In genomic region chr10:1249142-1249541, GRCh38 we compare ENCODE assay signal across 26 cellular contexts.
"Had no signal": no experiment of that assay in that cellular context is flagged by ENCODE, and none has a peak within 500 bp of the region (broad histone marks: within the 10 kb centered on the region; RNA-seq: fewer than 3 reads in every experiment).

No MANE protein-coding gene starts in this region.

- H3K9me3 Mint-ChIP-seq: mesothelial cell of epicardium had no signal

- H3K36me3 Mint-ChIP-seq: mesothelial cell of epicardium had no signal

- H3K4me3 Mint-ChIP-seq: immature natural killer cell; mesothelial cell of epicardium; naive thymus-derived CD4-positive, alpha-beta T cell; natural killer cell treated with Interleukin-12 subunit alpha and Interleukin-12 subunit beta and Interleukin-15 and Interleukin-18, amount 100 ng/mL, for 72 hours; stimulated activated naive B cell treated with anti-CD40 and anti-IgM and Interleukin-4, amounts not matched to agents 10 μg/mL and 1 μg/mL and 100 μg/mL, for 72 hours had no signal

- H3K9me3 ChIP-seq: left ventricle myocardium inferior, right atrium auricular region, right lobe of liver, testis, thyroid gland, transverse colon, upper lobe of left lung, vagina had no signal

- H3K27ac Mint-ChIP-seq: immature natural killer cell; mesothelial cell of epicardium; naive thymus-derived CD4-positive, alpha-beta T cell; natural killer cell treated with Interleukin-12 subunit alpha and Interleukin-12 subunit beta and Interleukin-15 and Interleukin-18, amount 100 ng/mL, for 72 hours; progenitor cell of endocrine pancreas; stimulated activated naive B cell treated with anti-CD40 and anti-IgM and Interleukin-4, amounts not matched to agents 10 μg/mL and 1 μg/mL and 100 μg/mL, for 72 hours had no signal

- H3K27ac ChIP-seq: left ventricle myocardium inferior, parathyroid adenoma, right atrium auricular region, right lobe of liver, stomach, testis, thyroid gland, transverse colon, upper lobe of left lung, vagina had no signal

- DNase-seq: hypothalamus; immature natural killer cell; left ventricle myocardium inferior; mesendoderm; naive thymus-derived CD4-positive, alpha-beta T cell; nucleus accumbens; right lobe of liver; stimulated activated CD4-positive, alpha-beta T cell treated with anti-CD3 and anti-CD28 coated beads, Interleukin-12 subunit alpha, Interleukin-12 subunit beta, amount 100 ng/mL, for 4 hours; stimulated activated CD4-positive, alpha-beta T cell treated with anti-CD3 and anti-CD28 coated beads, Interleukin-15, amount 100 ng/mL, for 24 hours; stimulated activated CD4-positive, alpha-beta T cell treated with anti-CD3 and anti-CD28 coated beads, Interleukin-2, amount 100 ng/mL, for 24 hours; stimulated activated CD4-positive, alpha-beta T cell treated with anti-CD3 and anti-CD28 coated beads, Interleukin-4, amount 100 ng/mL, for 1 hour; stimulated activated naive B cell treated with anti-CD40 and anti-IgM and Interleukin-4, amounts not matched to agents 10 μg/mL and 1 μg/mL and 100 μg/mL, for 72 hours; stimulated activated naive CD8-positive, alpha-beta T cell treated with anti-CD3 and anti-CD28 coated beads, Interleukin-15, Interleukin-2, amounts not matched to agents 100 U/mL and 50 U/mL, for 24 hours; stomach; testis; thyroid gland; transverse colon; upper lobe of left lung had no signal

- H3K4me1 Mint-ChIP-seq: mesothelial cell of epicardium had no signal

- H3K4me1 ChIP-seq: left ventricle myocardium inferior, parathyroid adenoma, right atrium auricular region, right lobe of liver, stomach, testis, thyroid gland, transverse colon, vagina had no signal

- H3K36me3 ChIP-seq: left ventricle myocardium inferior, right atrium auricular region, right lobe of liver, stomach, thyroid gland, transverse colon, upper lobe of left lung, vagina had no signal

- H3K4me3 ChIP-seq: left ventricle myocardium inferior, lung, right atrium auricular region, right lobe of liver, smooth muscle cell, stomach, testis, thyroid gland, transverse colon, upper lobe of left lung, vagina had no signal

- ATAC-seq: naive thymus-derived CD4-positive, alpha-beta T cell; natural killer cell treated with Interleukin-12 subunit alpha and Interleukin-12 subunit beta and Interleukin-15 and Interleukin-18, amount 100 ng/mL, for 72 hours; right lobe of liver; stimulated activated naive B cell treated with anti-CD40 and anti-IgM and Interleukin-4, amounts not matched to agents 10 μg/mL and 1 μg/mL and 100 μg/mL, for 72 hours; stimulated activated naive CD8-positive, alpha-beta T cell treated with anti-CD3 and anti-CD28 coated beads, Interleukin-15, Interleukin-2, amounts not matched to agents 100 U/mL and 50 U/mL, for 24 hours had no signal
